ENCODE assay signal across 11 cellular contexts in the genomic region with DNA sequence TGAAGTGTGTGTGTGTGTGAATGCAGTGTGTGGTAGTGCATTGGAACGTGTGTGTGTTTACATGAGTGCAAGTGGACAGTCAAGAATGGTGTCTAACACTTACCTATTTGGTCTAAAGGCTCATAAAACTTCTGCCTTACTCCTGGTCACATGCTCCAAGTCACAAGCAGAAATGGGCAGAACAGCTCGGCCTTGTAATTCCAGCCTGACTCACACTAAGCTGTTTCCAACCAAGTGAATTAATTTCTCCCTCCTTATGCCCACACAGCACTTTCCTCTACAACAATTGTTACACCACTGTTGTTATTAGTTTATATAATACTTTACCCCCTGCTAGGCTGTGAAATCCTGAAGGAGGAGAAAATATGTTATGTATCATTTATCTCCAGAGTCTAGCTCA.
DNase-seq lines count a peak whose midpoint lies in the region; TF ChIP-seq lines count a peak whose summit lies in the region.
"Had no signal": no experiment of that assay in that cellular context is flagged by ENCODE, and none has a peak within 500 bp of the region (broad histone marks: within the 10 kb centered on the region; RNA-seq: fewer than 3 reads in every experiment).

No MANE protein-coding gene starts in this region.

- H3K4me3 ChIP-seq in brain microvascular endothelial cell (ENCODE audit: low read depth, low read length), result no peak overlapping the region
- H3K4me3 ChIP-seq in tibial artery, result no peak overlapping the region

- H3K36me3 ChIP-seq in brain microvascular endothelial cell (replicated peaks) (no peaks in the 10 kb centered on the region), tibial artery (no peaks in the 10 kb centered on the region)

- no peak for TF ChIP-seq EP300 in Ishikawa (IDR thresholded peaks at IDR 0.05; ENCODE audit: borderline replicate concordance)

- in situ Hi-C loops in brain microvascular endothelial cell (cut with HindIII; ENCODE audit: low pct_ligation_motif_present, low sequenced_read_pairs), result no loop called here

- no peak for TF ChIP-seq RAD21 in Ishikawa (IDR thresholded peaks at IDR 0.05; ENCODE audit: low read depth)

- no peaks in the 10 kb centered on the region for H3K9me3 ChIP-seq in tibial artery

- intact Hi-C loops in tibial artery (cut with DNase I; ENCODE audit: low total_unique reads), result no loop called here

- H3K27me3 ChIP-seq in brain microvascular endothelial cell (replicated peaks) (no peaks in the 10 kb centered on the region), tibial artery (no peaks in the 10 kb centered on the region)

- TF ChIP-seq CTCF in brain microvascular endothelial cell (IDR thresholded peaks at IDR 0.05; ENCODE audit: low read depth, low read length, missing control alignments) (no peak), tibial artery (IDR thresholded peaks at IDR 0.05) (no peak)

- H3K4me1 ChIP-seq in tibial artery, result peaks cover 0 to 72% (median 29%) of the 10 kb centered on the region in 4 donors

- H3K27ac ChIP-seq in brain microvascular endothelial cell (peak overlapping the region; percentile 19), tibial artery (peak overlapping the region; percentile 36 to 59)

- DNase-seq in brain microvascular endothelial cell, result peak; percentile 61
- DNase-seq in kidney glomerular epithelial cell (lab: John Stamatoyannopoulos, UW), result peak; percentile 45
- DNase-seq in tibial artery, result peak; percentile 62 to 76
- DNase-seq in NCI-H128 (lab: John Stamatoyannopoulos, UW; ENCODE audit: unreplicated experiment), result no peak
- no peak for DNase-seq in CD1c-positive myeloid dendritic cell (ENCODE audit: extremely low spot score)
- no peak for DNase-seq in NCI-H2227 (lab: John Stamatoyannopoulos, UW; ENCODE audit: unreplicated experiment)
- DNase-seq: activated CD4-positive, alpha-beta T cell treated with anti-CD3 and anti-CD28 coated beads, Interleukin-2, amount 50 U/mL, for 1 hour; activated naive CD4-positive, alpha-beta T cell treated with anti-CD3 and anti-CD28 coated beads, Interleukin-2, amount 50 U/mL, for 16 hours; DMS79 treated with DMSO at 0.1 percent for 48 hours; SIG-M5 had no signal

TF ChIP-seq in Ishikawa, 13 proteins besides CTCF, POLR2A, EP300 and RAD21:
- TF ChIP-seq, protein P1, sequence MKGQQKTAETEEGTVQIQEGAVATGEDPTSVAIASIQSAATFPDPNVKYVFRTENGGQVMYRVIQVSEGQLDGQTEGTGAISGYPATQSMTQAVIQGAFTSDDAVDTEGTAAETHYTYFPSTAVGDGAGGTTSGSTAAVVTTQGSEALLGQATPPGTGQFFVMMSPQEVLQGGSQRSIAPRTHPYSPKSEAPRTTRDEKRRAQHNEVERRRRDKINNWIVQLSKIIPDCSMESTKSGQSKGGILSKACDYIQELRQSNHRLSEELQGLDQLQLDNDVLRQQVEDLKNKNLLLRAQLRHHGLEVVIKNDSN (IDR thresholded peaks at IDR 0.05), result 0 out of 2 replicates have a peak, but pooled peaks have one; percentile 28
- TF ChIP-seq NFIC (IDR thresholded peaks at IDR 0.05) (no peak), EGR1 (IDR thresholded peaks at IDR 0.05) (no peak), FOXM1 (IDR thresholded peaks at IDR 0.05; ENCODE audit: borderline replicate concordance, low read depth) (no peak)

Comparison
In these comparisons a context has a peak if more than half of its experiments do, and no peak if none do; other contexts are left out.
1. DNase-seq: peak in brain microvascular endothelial cell (single experiment), kidney glomerular epithelial cell (single experiment) and tibial artery (2 of 2); none in NCI-H128 (single experiment), CD1c-positive myeloid dendritic cell (single experiment) and NCI-H2227 (single experiment).